9 cellular contexts compared by ENCODE assay signal in the genomic region with DNA sequence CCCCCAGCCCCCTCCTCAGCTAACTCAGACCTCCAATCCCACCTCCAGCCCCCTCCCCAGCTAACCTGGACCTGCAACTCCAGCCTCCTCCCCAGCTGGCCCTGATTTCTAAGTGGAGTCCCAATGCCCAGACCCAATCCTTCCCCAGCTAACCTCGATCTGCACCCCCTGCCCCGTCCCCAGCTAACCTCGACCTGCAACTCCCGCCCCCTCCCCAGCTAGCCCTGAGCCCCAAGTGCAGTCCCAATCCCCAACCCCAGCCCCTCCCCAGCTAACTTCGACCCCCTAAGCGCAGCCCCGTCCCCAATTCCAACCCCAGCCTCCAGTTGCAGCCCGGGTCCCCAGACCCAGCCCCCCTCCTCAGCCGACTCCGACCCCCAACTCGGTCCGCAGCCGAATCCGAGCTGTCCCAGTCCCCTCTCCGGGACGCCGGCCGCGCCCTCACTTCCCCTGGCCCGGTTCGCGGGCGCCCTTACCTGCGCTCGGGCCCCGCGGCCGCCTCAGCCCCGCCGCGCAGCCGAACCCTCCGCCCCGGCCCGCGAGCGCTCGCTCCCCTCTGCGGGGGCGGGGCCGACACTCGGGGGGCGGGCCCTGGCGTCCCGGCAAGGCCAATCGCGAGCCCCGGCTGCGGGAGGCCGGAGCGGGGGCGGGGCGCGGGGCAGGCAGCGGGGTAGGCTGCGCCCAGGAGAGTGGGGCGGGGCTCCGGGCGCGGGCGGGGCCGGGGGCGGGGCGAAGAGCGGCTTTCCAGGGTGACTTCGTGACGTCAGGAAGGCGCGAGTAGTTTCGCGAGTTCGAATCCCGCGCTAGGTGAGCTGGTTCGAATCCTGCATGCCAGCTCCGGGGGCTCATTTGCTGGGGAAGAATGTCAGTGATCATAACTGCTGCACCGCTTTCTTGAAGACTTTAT. TPM values are rescaled to one million over a fixed set of nuclear protein-coding genes. Genes with fewer than 3 reads are reported as not detected.
DNase-seq lines count a peak whose midpoint lies in the region; ATAC-seq, FAIRE-seq and TF ChIP-seq lines count a peak whose summit lies in the region.
"Had no signal": no experiment of that assay in that cellular context is flagged by ENCODE, and none has a peak within 500 bp of the region (broad histone marks: within the 10 kb centered on the region; RNA-seq: fewer than 3 reads in every experiment).

TSS of gene GNG7 (minus strand) at position 525 of the 907 bp plus-strand sequence. CDS start 182,006 bp downstream, outside the sequence.

- no peaks in the 10 kb centered on the region for H3K9me2 ChIP-seq in SU-DHL-6 (replicated peaks; ENCODE audit: insufficient read depth, low read length)

- H3K9ac ChIP-seq in SU-DHL-6 (ENCODE audit: low read length) = peak within 1 kb of the TSS; percentile 49

- FAIRE-seq in pancreas (lab: Jason Lieb, UNC) = no peak
- FAIRE-seq: TTC549 had no signal

- peak within 1 kb of the TSS; percentile 74 for H3K4me2 ChIP-seq in SU-DHL-6 (ENCODE audit: low read depth, low read length, poor library complexity, severe bottlenecking)

- TF ChIP-seq POLR2A in testis (IDR thresholded peaks at IDR 0.05) = peak; percentile 5

- TF ChIP-seq CTCF in SU-DHL-6 (IDR thresholded peaks at IDR 0.05; ENCODE audit: insufficient read depth, low read length, poor library complexity, severe bottlenecking) (no peak), pancreas (IDR thresholded peaks at IDR 0.05) (no peak), testis (IDR thresholded peaks at IDR 0.05) (no peak)

- peak within 1 kb of the TSS in 2 of 3 donors; percentile 84 to 90 for H3K27ac Mint-ChIP-seq in CD4-positive, CD25-positive, alpha-beta regulatory T cell
- H3K27ac Mint-ChIP-seq in IgD-negative memory B cell = peak within 1 kb of the TSS; percentile 90 to 94 (median 90)

- H3K4me1 Mint-ChIP-seq in CD4-positive, CD25-positive, alpha-beta regulatory T cell = peaks cover 0 to 36% (median 9%) of the 10 kb centered on the region in 4 donors
- peaks cover 25 to 31% (median 27%) of the 10 kb centered on the region in 3 donors for H3K4me1 Mint-ChIP-seq in IgD-negative memory B cell

- H3K27me3 ChIP-seq in CD4-positive, CD25-positive, alpha-beta regulatory T cell (ENCODE audit: control insufficient read depth, insufficient read depth, low read length) = no peaks in the 10 kb centered on the region
- H3K27me3 ChIP-seq in SU-DHL-6 (ENCODE audit: low read length) (no peaks in the 10 kb centered on the region), pancreas (no peaks in the 10 kb centered on the region), testis (no peaks in the 10 kb centered on the region)

- H2AFZ ChIP-seq in SU-DHL-6 (ENCODE audit: low read depth, low read length, severe bottlenecking) = no peak within 1 kb of the TSS

- H4K20me1 ChIP-seq in SU-DHL-6 (ENCODE audit: low read depth, low read length) = no peaks in the 10 kb centered on the region

- peak; percentile 86 to 91 (median 88) for DNase-seq in CD4-positive, CD25-positive, alpha-beta regulatory T cell
- peak; percentile 95 for DNase-seq in activated naive CD8-positive, alpha-beta T cell treated with anti-CD3 and anti-CD28 coated beads, Interleukin-2, amount 50 U/mL, for 16 hours (ENCODE audit: low read depth, low spot score)
- DNase-seq in Right ventricle myocardium superior (peak; percentile 95), pancreas (peak; percentile 92 to 99 (median 98)), testis (peak; percentile 96)

- 2% methylated on average over 39 to 77 of the region's 77 CpGs for WGBS in pancreas, 2 donors
- 2% methylated on average over 38 to 72 of the region's 77 CpGs for WGBS in testis, 2 donors

- H3K27ac ChIP-seq in CD4-positive, CD25-positive, alpha-beta regulatory T cell (ENCODE audit: insufficient read depth, low read length, poor library complexity, severe bottlenecking) = no peak within 1 kb of the TSS
- H3K27ac ChIP-seq in SU-DHL-6 (ENCODE audit: low read depth, low read length) (no peak within 1 kb of the TSS), pancreas (no peak within 1 kb of the TSS), testis (peak within 1 kb of the TSS in 1 of 2 donors; percentile 53)

- H3K9me3 ChIP-seq in CD4-positive, CD25-positive, alpha-beta regulatory T cell (ENCODE audit: control insufficient read depth in 2 of 2, low read length in 2 of 2) = no peaks in the 10 kb centered on the region
- H3K9me3 ChIP-seq in SU-DHL-6 (ENCODE audit: insufficient read depth, low read length) (no peaks in the 10 kb centered on the region), pancreas (no peaks in the 10 kb centered on the region), testis (no peaks in the 10 kb centered on the region)

- no peaks in the 10 kb centered on the region for H3K9me3 Mint-ChIP-seq in CD4-positive, CD25-positive, alpha-beta regulatory T cell
- H3K9me3 Mint-ChIP-seq in IgD-negative memory B cell = no peaks in the 10 kb centered on the region

- peaks cover 28% of the 10 kb centered on the region for H3F3A ChIP-seq in SU-DHL-6 (ENCODE audit: insufficient read depth)

- peak within 1 kb of the TSS; percentile 51 to 72 (median 66) for H3K4me3 Mint-ChIP-seq in CD4-positive, CD25-positive, alpha-beta regulatory T cell
- peak within 1 kb of the TSS; percentile 83 to 97 (median 90) for H3K4me3 Mint-ChIP-seq in IgD-negative memory B cell

- H3K36me3 Mint-ChIP-seq in CD4-positive, CD25-positive, alpha-beta regulatory T cell = no peaks in the 10 kb centered on the region
- H3K36me3 Mint-ChIP-seq in IgD-negative memory B cell = peaks cover 7% of the 10 kb centered on the region

- H3K4me1 ChIP-seq in CD4-positive, CD25-positive, alpha-beta regulatory T cell (ENCODE audit: control insufficient read depth, insufficient read depth, low read length, poor library complexity, severe bottlenecking) = peaks cover 18% of the 10 kb centered on the region
- H3K4me1 ChIP-seq in pancreas (no peaks in the 10 kb centered on the region), testis (peaks cover 7% of the 10 kb centered on the region)

- H3K4me3 ChIP-seq in CD4-positive, CD25-positive, alpha-beta regulatory T cell (ENCODE audit: low read depth, low read length) = peak within 1 kb of the TSS; percentile 50
- H3K4me3 ChIP-seq in SU-DHL-6 (ENCODE audit: insufficient read depth, low read length, poor library complexity, severe bottlenecking) = peak within 1 kb of the TSS; percentile 59
- peak within 1 kb of the TSS; percentile 18 to 48 (median 37) for H3K4me3 ChIP-seq in pancreas
- H3K4me3 ChIP-seq in testis = peak within 1 kb of the TSS; percentile 62 to 72

- H3K79me2 ChIP-seq in SU-DHL-6 (ENCODE audit: insufficient read depth, low read length) = no peaks in the 10 kb centered on the region

- no peaks in the 10 kb centered on the region for H3K27me3 Mint-ChIP-seq in CD4-positive, CD25-positive, alpha-beta regulatory T cell
- H3K27me3 Mint-ChIP-seq in IgD-negative memory B cell = no peaks in the 10 kb centered on the region

- ATAC-seq in CD4-positive, CD25-positive, alpha-beta regulatory T cell (ENCODE audit: low read depth in 2 of 2) = peak; percentile 97 to 99
- ATAC-seq in GM19467 (IDR thresholded peaks at IDR 0.05; ENCODE audit: unreplicated experiment) (peak; percentile 71), Right ventricle myocardium superior (ENCODE audit: poor library complexity) (peak; percentile 99), pancreas (peak; percentile 100)

- intact Hi-C loops in Right ventricle myocardium superior (cut with DNase I) = no loop called here
- intact Hi-C loops in pancreas (cut with DNase I) = no loop called here
- intact Hi-C loops in testis (cut with DNase I; ENCODE audit: low total_unique reads) = no loop called here

- no peaks in the 10 kb centered on the region for H3K36me3 ChIP-seq in CD4-positive, CD25-positive, alpha-beta regulatory T cell (ENCODE audit: control insufficient read depth, insufficient read depth, low read length)
- H3K36me3 ChIP-seq in SU-DHL-6 (ENCODE audit: low read length) (no peaks in the 10 kb centered on the region), pancreas (no peaks in the 10 kb centered on the region), testis (ENCODE audit: low read depth, missing control alignments) (no peaks in the 10 kb centered on the region)

RNA-seq across cellular contexts. Expression of gene GNG7, which starts in this region (rescaled TPM):
- 1.4 TPM for total RNA-seq in CD4-positive, CD25-positive, alpha-beta regulatory T cell
- 1 to 10 TPM in 3 of 4 donors, under 1 TPM in 1; 0.65 to 1.6 (median 1.1) TPM for polyA plus RNA-seq in CD4-positive, CD25-positive, alpha-beta regulatory T cell
- polyA plus RNA-seq in IgD-negative memory B cell (74.6 TPM), pancreas (1 to 10 TPM; 5.6 to 7.7 TPM), testis (ENCODE audit: insufficient read depth, low read depth, low replicate concordance) (16.9 TPM)
- total RNA-seq in Right ventricle myocardium superior (35.2 TPM), pancreas (1 to 10 TPM; 4.0 to 8.8 (median 5.9) TPM), testis (10 to 100 TPM; 25.3 to 38.7 TPM)
